1 cellular context compared by ENCODE assay signal in genomic region chr5:158897444-158898160, GRCh38.
TF ChIP-seq lines count a peak whose summit lies in the region.

No MANE protein-coding gene starts in this region.

TF ChIP-seq in GM12878, 131 proteins besides CTCF, POLR2A, EP300 and RAD21 (continued from another document and continues in another):
- TF ChIP-seq FOXM1 (IDR thresholded peaks at IDR 0.05; ENCODE audit: low read depth, low read length): no peak
- no peak for TF ChIP-seq CEBPZ (IDR thresholded peaks at IDR 0.05; ENCODE audit: low read depth, low read length)
- TF ChIP-seq TCF12 (IDR thresholded peaks at IDR 0.05; ENCODE audit: low read depth, low read length): 0 out of 2 replicates have a peak, but pooled peaks have one; percentile 29
- TF ChIP-seq, protein P1, sequence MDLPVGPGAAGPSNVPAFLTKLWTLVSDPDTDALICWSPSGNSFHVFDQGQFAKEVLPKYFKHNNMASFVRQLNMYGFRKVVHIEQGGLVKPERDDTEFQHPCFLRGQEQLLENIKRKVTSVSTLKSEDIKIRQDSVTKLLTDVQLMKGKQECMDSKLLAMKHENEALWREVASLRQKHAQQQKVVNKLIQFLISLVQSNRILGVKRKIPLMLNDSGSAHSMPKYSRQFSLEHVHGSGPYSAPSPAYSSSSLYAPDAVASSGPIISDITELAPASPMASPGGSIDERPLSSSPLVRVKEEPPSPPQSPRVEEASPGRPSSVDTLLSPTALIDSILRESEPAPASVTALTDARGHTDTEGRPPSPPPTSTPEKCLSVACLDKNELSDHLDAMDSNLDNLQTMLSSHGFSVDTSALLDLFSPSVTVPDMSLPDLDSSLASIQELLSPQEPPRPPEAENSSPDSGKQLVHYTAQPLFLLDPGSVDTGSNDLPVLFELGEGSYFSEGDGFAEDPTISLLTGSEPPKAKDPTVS (IDR thresholded peaks at IDR 0.05; ENCODE audit: low read depth, low read length): no peak
- TF ChIP-seq SIN3A (IDR thresholded peaks at IDR 0.05; ENCODE audit: low read depth, low read length): no peak
- TF ChIP-seq, protein P2, sequence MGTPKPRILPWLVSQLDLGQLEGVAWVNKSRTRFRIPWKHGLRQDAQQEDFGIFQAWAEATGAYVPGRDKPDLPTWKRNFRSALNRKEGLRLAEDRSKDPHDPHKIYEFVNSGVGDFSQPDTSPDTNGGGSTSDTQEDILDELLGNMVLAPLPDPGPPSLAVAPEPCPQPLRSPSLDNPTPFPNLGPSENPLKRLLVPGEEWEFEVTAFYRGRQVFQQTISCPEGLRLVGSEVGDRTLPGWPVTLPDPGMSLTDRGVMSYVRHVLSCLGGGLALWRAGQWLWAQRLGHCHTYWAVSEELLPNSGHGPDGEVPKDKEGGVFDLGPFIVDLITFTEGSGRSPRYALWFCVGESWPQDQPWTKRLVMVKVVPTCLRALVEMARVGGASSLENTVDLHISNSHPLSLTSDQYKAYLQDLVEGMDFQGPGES (IDR thresholded peaks at IDR 0.05): no peak
- TF ChIP-seq IKZF2 (IDR thresholded peaks at IDR 0.05): 0 out of 4 replicates have a peak, but pooled peaks have one; percentile 31 to 33
- no peak for TF ChIP-seq PBX3 (IDR thresholded peaks at IDR 0.05; ENCODE audit: insufficient replicate concordance, low read depth, low read length)
- no peak for TF ChIP-seq NFXL1 (IDR thresholded peaks at IDR 0.05; ENCODE audit: borderline replicate concordance)
- TF ChIP-seq CREB1 (IDR thresholded peaks at IDR 0.05; ENCODE audit: low read depth): no peak
- TF ChIP-seq, protein P3, sequence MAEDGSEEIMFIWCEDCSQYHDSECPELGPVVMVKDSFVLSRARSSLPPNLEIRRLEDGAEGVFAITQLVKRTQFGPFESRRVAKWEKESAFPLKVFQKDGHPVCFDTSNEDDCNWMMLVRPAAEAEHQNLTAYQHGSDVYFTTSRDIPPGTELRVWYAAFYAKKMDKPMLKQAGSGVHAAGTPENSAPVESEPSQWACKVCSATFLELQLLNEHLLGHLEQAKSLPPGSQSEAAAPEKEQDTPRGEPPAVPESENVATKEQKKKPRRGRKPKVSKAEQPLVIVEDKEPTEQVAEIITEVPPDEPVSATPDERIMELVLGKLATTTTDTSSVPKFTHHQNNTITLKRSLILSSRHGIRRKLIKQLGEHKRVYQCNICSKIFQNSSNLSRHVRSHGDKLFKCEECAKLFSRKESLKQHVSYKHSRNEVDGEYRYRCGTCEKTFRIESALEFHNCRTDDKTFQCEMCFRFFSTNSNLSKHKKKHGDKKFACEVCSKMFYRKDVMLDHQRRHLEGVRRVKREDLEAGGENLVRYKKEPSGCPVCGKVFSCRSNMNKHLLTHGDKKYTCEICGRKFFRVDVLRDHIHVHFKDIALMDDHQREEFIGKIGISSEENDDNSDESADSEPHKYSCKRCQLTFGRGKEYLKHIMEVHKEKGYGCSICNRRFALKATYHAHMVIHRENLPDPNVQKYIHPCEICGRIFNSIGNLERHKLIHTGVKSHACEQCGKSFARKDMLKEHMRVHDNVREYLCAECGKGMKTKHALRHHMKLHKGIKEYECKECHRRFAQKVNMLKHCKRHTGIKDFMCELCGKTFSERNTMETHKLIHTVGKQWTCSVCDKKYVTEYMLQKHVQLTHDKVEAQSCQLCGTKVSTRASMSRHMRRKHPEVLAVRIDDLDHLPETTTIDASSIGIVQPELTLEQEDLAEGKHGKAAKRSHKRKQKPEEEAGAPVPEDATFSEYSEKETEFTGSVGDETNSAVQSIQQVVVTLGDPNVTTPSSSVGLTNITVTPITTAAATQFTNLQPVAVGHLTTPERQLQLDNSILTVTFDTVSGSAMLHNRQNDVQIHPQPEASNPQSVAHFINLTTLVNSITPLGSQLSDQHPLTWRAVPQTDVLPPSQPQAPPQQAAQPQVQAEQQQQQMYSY (CRISPR knock-in tag; IDR thresholded peaks at IDR 0.05): no peak
- no peak for TF ChIP-seq KAT2A (conservative IDR thresholded peaks at IDR 0.05; ENCODE audit: control insufficient read depth, low read depth, low read length)
- TF ChIP-seq, protein P4, sequence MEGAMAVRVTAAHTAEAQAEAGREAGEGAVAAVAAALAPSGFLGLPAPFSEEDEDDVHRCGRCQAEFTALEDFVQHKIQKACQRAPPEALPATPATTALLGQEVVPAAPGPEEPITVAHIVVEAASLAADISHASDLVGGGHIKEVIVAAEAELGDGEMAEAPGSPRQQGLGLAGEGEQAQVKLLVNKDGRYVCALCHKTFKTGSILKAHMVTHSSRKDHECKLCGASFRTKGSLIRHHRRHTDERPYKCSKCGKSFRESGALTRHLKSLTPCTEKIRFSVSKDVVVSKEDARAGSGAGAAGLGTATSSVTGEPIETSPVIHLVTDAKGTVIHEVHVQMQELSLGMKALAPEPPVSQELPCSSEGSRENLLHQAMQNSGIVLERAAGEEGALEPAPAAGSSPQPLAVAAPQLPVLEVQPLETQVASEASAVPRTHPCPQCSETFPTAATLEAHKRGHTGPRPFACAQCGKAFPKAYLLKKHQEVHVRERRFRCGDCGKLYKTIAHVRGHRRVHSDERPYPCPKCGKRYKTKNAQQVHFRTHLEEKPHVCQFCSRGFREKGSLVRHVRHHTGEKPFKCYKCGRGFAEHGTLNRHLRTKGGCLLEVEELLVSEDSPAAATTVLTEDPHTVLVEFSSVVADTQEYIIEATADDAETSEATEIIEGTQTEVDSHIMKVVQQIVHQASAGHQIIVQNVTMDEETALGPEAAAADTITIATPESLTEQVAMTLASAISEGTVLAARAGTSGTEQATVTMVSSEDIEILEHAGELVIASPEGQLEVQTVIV (IDR thresholded peaks at IDR 0.05; ENCODE audit: borderline replicate concordance, partially characterized antibody): no peak
- TF ChIP-seq ZNF217 (IDR thresholded peaks at IDR 0.05): no peak
- TF ChIP-seq RCOR1 (conservative IDR thresholded peaks at IDR 0.05; ENCODE audit: low read depth, low read length): no peak
- TF ChIP-seq EZH2 (IDR thresholded peaks at IDR 0.05; ENCODE audit: borderline replicate concordance, control insufficient read depth, low read depth, low read length): no peak
- TF ChIP-seq, protein P5, sequence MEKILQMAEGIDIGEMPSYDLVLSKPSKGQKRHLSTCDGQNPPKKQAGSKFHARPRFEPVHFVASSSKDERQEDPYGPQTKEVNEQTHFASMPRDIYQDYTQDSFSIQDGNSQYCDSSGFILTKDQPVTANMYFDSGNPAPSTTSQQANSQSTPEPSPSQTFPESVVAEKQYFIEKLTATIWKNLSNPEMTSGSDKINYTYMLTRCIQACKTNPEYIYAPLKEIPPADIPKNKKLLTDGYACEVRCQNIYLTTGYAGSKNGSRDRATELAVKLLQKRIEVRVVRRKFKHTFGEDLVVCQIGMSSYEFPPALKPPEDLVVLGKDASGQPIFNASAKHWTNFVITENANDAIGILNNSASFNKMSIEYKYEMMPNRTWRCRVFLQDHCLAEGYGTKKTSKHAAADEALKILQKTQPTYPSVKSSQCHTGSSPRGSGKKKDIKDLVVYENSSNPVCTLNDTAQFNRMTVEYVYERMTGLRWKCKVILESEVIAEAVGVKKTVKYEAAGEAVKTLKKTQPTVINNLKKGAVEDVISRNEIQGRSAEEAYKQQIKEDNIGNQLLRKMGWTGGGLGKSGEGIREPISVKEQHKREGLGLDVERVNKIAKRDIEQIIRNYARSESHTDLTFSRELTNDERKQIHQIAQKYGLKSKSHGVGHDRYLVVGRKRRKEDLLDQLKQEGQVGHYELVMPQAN (conservative IDR thresholded peaks at IDR 0.05): no peak
- TF ChIP-seq, protein P6, sequence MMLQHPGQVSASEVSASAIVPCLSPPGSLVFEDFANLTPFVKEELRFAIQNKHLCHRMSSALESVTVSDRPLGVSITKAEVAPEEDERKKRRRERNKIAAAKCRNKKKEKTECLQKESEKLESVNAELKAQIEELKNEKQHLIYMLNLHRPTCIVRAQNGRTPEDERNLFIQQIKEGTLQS (IDR thresholded peaks at IDR 0.05; ENCODE audit: borderline replicate concordance, extremely low read depth, low read depth, low read length): no peak
- TF ChIP-seq LARP7 (IDR thresholded peaks at IDR 0.05): no peak
- TF ChIP-seq SREBF1 (IDR thresholded peaks at IDR 0.05; ENCODE audit: low read length): no peak
- no peak for TF ChIP-seq ASH2L (IDR thresholded peaks at IDR 0.05; ENCODE audit: borderline replicate concordance, low read depth)
- peak; percentile 86 for TF ChIP-seq SMARCA5 (IDR thresholded peaks at IDR 0.05)
- TF ChIP-seq NBN (IDR thresholded peaks at IDR 0.05): peak; percentile 14; the same call in 1 of the 2 replicates
- TF ChIP-seq PAX5 (IDR thresholded peaks at IDR 0.05; ENCODE audit: borderline replicate concordance, low read depth, low read length): no peak
- no peak for TF ChIP-seq TCF7 (IDR thresholded peaks at IDR 0.05; ENCODE audit: borderline replicate concordance)
- TF ChIP-seq CBFB (IDR thresholded peaks at IDR 0.05; ENCODE audit: low read depth): no peak
- TF ChIP-seq MTA2 (IDR thresholded peaks at IDR 0.05; ENCODE audit: low read depth): peak; percentile 95
- no peak for TF ChIP-seq ZZZ3 (IDR thresholded peaks at IDR 0.05; ENCODE audit: control insufficient read depth, insufficient read length, low read depth)
- no peak for TF ChIP-seq IRF5 (IDR thresholded peaks at IDR 0.05; ENCODE audit: borderline replicate concordance)
- TF ChIP-seq CBX3 (IDR thresholded peaks at IDR 0.05; ENCODE audit: borderline replicate concordance, low read depth): no peak
- TF ChIP-seq ATF7 (IDR thresholded peaks at IDR 0.05; ENCODE audit: low read depth): peak; percentile 62
- TF ChIP-seq CREM (IDR thresholded peaks at IDR 0.05; ENCODE audit: low read depth): no peak
- no peak for TF ChIP-seq TBL1XR1 (IDR thresholded peaks at IDR 0.05; ENCODE audit: low read depth, low read length)
- no peak for TF ChIP-seq JUNB (IDR thresholded peaks at IDR 0.05)
- TF ChIP-seq BRCA1 (IDR thresholded peaks at IDR 0.05; ENCODE audit: low read depth, low read length): no peak
- no peak for TF ChIP-seq ZBTB11 (CRISPR knock-in tag; IDR thresholded peaks at IDR 0.05)
- TF ChIP-seq MYC (IDR thresholded peaks at IDR 0.05; ENCODE audit: insufficient read depth, insufficient read length, insufficient replicate concordance, low read length, severe bottlenecking): no peak
- TF ChIP-seq CBX5 (IDR thresholded peaks at IDR 0.05; ENCODE audit: low read depth): no peak
- peak; percentile 71 for TF ChIP-seq RUNX3 (IDR thresholded peaks at IDR 0.05; ENCODE audit: low read length)
- no peak for TF ChIP-seq FOS (IDR thresholded peaks at IDR 0.05; ENCODE audit: borderline replicate concordance, extremely low read depth, insufficient read length)
- TF ChIP-seq ZNF622 (IDR thresholded peaks at IDR 0.05): no peak
- TF ChIP-seq DPF2 (IDR thresholded peaks at IDR 0.05): peak; percentile 50
- TF ChIP-seq PAX8 (IDR thresholded peaks at IDR 0.05): no peak; the same call in 1 of the 2 replicates
